ENCODE assay signal across 8 cellular contexts in genomic region chr17:42194133-42194899, GRCh38. TPM values are rescaled to one million over a fixed set of nuclear protein-coding genes. Genes with fewer than 3 reads are reported as not detected.
DNase-seq lines count a peak whose midpoint lies in the region; ATAC-seq lines count a peak whose summit lies in the region.

Gene GHDC (minus strand): TSS chr17:42194494. CDS start chr17:42193581, 913 bp downstream.

- H3K4me3 Mint-ChIP-seq in natural killer cell treated with Interleukin-12 subunit alpha and Interleukin-12 subunit beta and Interleukin-15 and Interleukin-18, amount 100 ng/mL, for 72 hours, result peak within 1 kb of the TSS; percentile 98

- ATAC-seq in GM21423 (IDR thresholded peaks at IDR 0.05; ENCODE audit: unreplicated experiment), result peak; percentile 86
- ATAC-seq in natural killer cell treated with Interleukin-12 subunit alpha and Interleukin-12 subunit beta and Interleukin-15 and Interleukin-18, amount 100 ng/mL, for 72 hours, result peak; percentile 93 to 97

- peaks cover 13 to 16% of the 10 kb centered on the region in 2 donors for H3K4me1 Mint-ChIP-seq in natural killer cell treated with Interleukin-12 subunit alpha and Interleukin-12 subunit beta and Interleukin-15 and Interleukin-18, amount 100 ng/mL, for 72 hours (ENCODE audit: low read depth in 2 of 2)

- no peaks in the 10 kb centered on the region for H3K9me3 Mint-ChIP-seq in natural killer cell treated with Interleukin-12 subunit alpha and Interleukin-12 subunit beta and Interleukin-15 and Interleukin-18, amount 100 ng/mL, for 72 hours

- in situ Hi-C loops in Caki2 (cut with HindIII; ENCODE audit: low pct_unique_long_range_greater_than_20kb, low sequenced_read_pairs), result no loop called here

- no peaks in the 10 kb centered on the region for H3K36me3 Mint-ChIP-seq in natural killer cell treated with Interleukin-12 subunit alpha and Interleukin-12 subunit beta and Interleukin-15 and Interleukin-18, amount 100 ng/mL, for 72 hours

- H3K27ac Mint-ChIP-seq in natural killer cell treated with Interleukin-12 subunit alpha and Interleukin-12 subunit beta and Interleukin-15 and Interleukin-18, amount 100 ng/mL, for 72 hours, result peak within 1 kb of the TSS; percentile 87 to 92

- peak within 1 kb of the TSS; percentile 76 for H3K4me3 ChIP-seq in Jurkat, Clone E6-1 (ENCODE audit: low read length)

- peak; percentile 77 for DNase-seq in Caki2 (ENCODE audit: low read depth)
- peak; percentile 86 for DNase-seq in Jurkat, Clone E6-1 (ENCODE audit: low read depth, low spot score)
- peak; percentile 88 for DNase-seq in RKO (ENCODE audit: low spot score)
- peak; percentile 62 for DNase-seq in activated T-helper 1 cell treated with Interleukin-2 at 50 U/mL for 16 hours (ENCODE audit: low read depth)
- peak; percentile 69 for DNase-seq in fibroblast of peridontal ligament (ENCODE audit: extremely low read depth)
- peak; percentile 83 for DNase-seq in natural killer cell treated with Interleukin-12 subunit alpha and Interleukin-12 subunit beta and Interleukin-15 and Interleukin-18, amount 100 ng/mL, for 72 hours (ENCODE audit: low spot score)
- DNase-seq in stimulated activated naive CD4-positive, alpha-beta T cell treated with Interleukin-2 at 50 U/mL for 16 hours (lab: John Stamatoyannopoulos, UW), result peak; percentile 79

- no peaks in the 10 kb centered on the region for H3K27me3 Mint-ChIP-seq in natural killer cell treated with Interleukin-12 subunit alpha and Interleukin-12 subunit beta and Interleukin-15 and Interleukin-18, amount 100 ng/mL, for 72 hours

RNA-seq across cellular contexts. Expression of gene GHDC, which starts in this region (rescaled TPM):
- 18.4 and 22.8 TPM in 2 replicates for total RNA-seq in Caki2 (2014; rRNA removed; shearing (Covaris generic); ENCODE audit: low replicate concordance)
- polyA plus RNA-seq in Jurkat, Clone E6-1 (2012; ENCODE audit: insufficient read depth, insufficient read length), result 24.8 TPM
- 10 to 100 TPM; 13.2 to 17.5 TPM for total RNA-seq in natural killer cell treated with Interleukin-12 subunit alpha and Interleukin-12 subunit beta and Interleukin-15 and Interleukin-18, amount 100 ng/mL, for 72 hours

Comparison
In these comparisons a context has a peak if more than half of its experiments do, and no peak if none do; other contexts are left out.
1. Peak in every context shown above with its lines: DNase-seq, ATAC-seq and H3K4me3 ChIP-seq.